Comparison of ENCODE assay signal across 1 cellular context in genomic region chr4:55545681-55546632, GRCh38.
TF ChIP-seq lines count a peak whose summit lies in the region.

No MANE protein-coding gene starts in this region.

TF ChIP-seq in K562, 482 proteins besides CTCF, POLR2A, EP300 and RAD21 (continued from another document and continues in another):
- TF ChIP-seq NFIC (IDR thresholded peaks at IDR 0.05) (peak; percentile 54), ATF7 (IDR thresholded peaks at IDR 0.05) (peak; percentile 63), ZNF639 (CRISPR knock-in tag; conservative IDR thresholded peaks at IDR 0.05 in 1 of 2, IDR thresholded peaks at IDR 0.05 in 1 of 2) (peak in 1 of 2 experiments; percentile 99; a peak in 2 of 4 replicates), RERE (CRISPR knock-in tag; IDR thresholded peaks at IDR 0.05; ENCODE audit: borderline replicate concordance) (no peak), RBFOX2 (IDR thresholded peaks at IDR 0.05; ENCODE audit: low read depth, low read length) (peak; percentile 81), NR0B1 (IDR thresholded peaks at IDR 0.05; ENCODE audit: partially characterized antibody) (no peak), RNF2 (IDR thresholded peaks at IDR 0.05) (peak; percentile 29; the same call in 1 of the 2 replicates), MYC (IDR thresholded peaks at IDR 0.05; ENCODE audit: low read depth, low read length) (peak; percentile 80; the same call in 1 of the 2 replicates), MYC (CRISPR knock-in tag; IDR thresholded peaks at IDR 0.05; ENCODE audit: borderline replicate concordance, low read depth) (no peak), BMI1 (IDR thresholded peaks at IDR 0.05; ENCODE audit: low read length) (no peak), KAT8 (IDR thresholded peaks at IDR 0.05; ENCODE audit: low read depth) (no peak), TRIM28 (IDR thresholded peaks at IDR 0.05) (no peak), DPF2 (IDR thresholded peaks at IDR 0.05) (no peak; the same call in 1 of the 2 replicates), HNRNPK (IDR thresholded peaks at IDR 0.05; ENCODE audit: low read depth, low read length, poor library complexity, severe bottlenecking) (no peak), ZNF143 (CRISPR knock-in tag; IDR thresholded peaks at IDR 0.05) (no peak), ARID3A (IDR thresholded peaks at IDR 0.05; ENCODE audit: borderline replicate concordance, low read depth, low read length) (no peak), CEBPZ (IDR thresholded peaks at IDR 0.05; ENCODE audit: borderline replicate concordance, low read depth, low read length) (no peak), NCOA2 (IDR thresholded peaks at IDR 0.05; ENCODE audit: partially characterized antibody in 2 of 2) (no peak), CTBP1 (IDR thresholded peaks at IDR 0.05; ENCODE audit: borderline replicate concordance) (peak; percentile 89), SMC3 (conservative IDR thresholded peaks at IDR 0.05; ENCODE audit: insufficient read depth, low read depth, low read length) (no peak), RB1 (IDR thresholded peaks at IDR 0.05; ENCODE audit: low read depth) (peak; percentile 84), HNRNPUL1 (IDR thresholded peaks at IDR 0.05; ENCODE audit: low read length) (no peak), ELK3 (CRISPR knock-in tag; IDR thresholded peaks at IDR 0.05) (no peak), MITF (IDR thresholded peaks at IDR 0.05) (no peak), E2F3 (CRISPR knock-in tag; IDR thresholded peaks at IDR 0.05) (no peak), ZNF76 (CRISPR knock-in tag; IDR thresholded peaks at IDR 0.05; ENCODE audit: borderline replicate concordance) (0 out of 2 replicates have a peak, but pooled peaks have one; percentile 59), SAFB (IDR thresholded peaks at IDR 0.05; ENCODE audit: borderline replicate concordance, low read depth, low read length) (0 out of 2 replicates have a peak, but pooled peaks have one; percentile 18), HOMEZ (CRISPR knock-in tag; IDR thresholded peaks at IDR 0.05) (no peak), ZEB2 (IDR thresholded peaks at IDR 0.05) (peak; percentile 69), CREB3L1 (IDR thresholded peaks at IDR 0.05; ENCODE audit: borderline replicate concordance, low read depth) (peak; percentile 69; the same call in 1 of the 2 replicates), GABPB1 (CRISPR knock-in tag; IDR thresholded peaks at IDR 0.05) (peak; percentile 92), SMARCB1 (IDR thresholded peaks at IDR 0.05; ENCODE audit: insufficient read length, low read depth) (no peak), CLOCK (CRISPR knock-in tag; IDR thresholded peaks at IDR 0.05; ENCODE audit: borderline replicate concordance) (no peak), MBD2 (IDR thresholded peaks at IDR 0.05; ENCODE audit: borderline replicate concordance, low read depth) (no peak), POLR3G (IDR thresholded peaks at IDR 0.05; ENCODE audit: extremely low read depth, insufficient read length, insufficient replicate concordance) (no peak), DMBX1 (CRISPR knock-in tag; IDR thresholded peaks at IDR 0.05; ENCODE audit: borderline replicate concordance) (no peak), PTBP1 (IDR thresholded peaks at IDR 0.05; ENCODE audit: low read depth, low read length) (no peak)
